Comparison of ENCODE assay signal across 8 cellular contexts in genomic region chrX:64975491-64975890, GRCh38. TPM values are rescaled to one million over a fixed set of nuclear protein-coding genes. Genes with fewer than 3 reads are reported as not detected.
A peak's percentile ranks its signal among the peaks of the same experiment; 100 is the strongest.
DNase-seq lines count a peak whose midpoint lies in the region; ATAC-seq and TF ChIP-seq lines count a peak whose summit lies in the region.

No MANE protein-coding gene starts in this region.

- ATAC-seq in GM21825 (IDR thresholded peaks at IDR 0.05; ENCODE audit: unreplicated experiment): peak; percentile 35

- POLR2A ChIA-PET in A673 (lab: Charles Lee; ENCODE audit: low non-redundant PET): no interaction called here

- peaks cover 5% of the 10 kb centered on the region for H3K9me3 ChIP-seq in iPS-15b (ENCODE audit: control insufficient read depth, insufficient read depth, low read length)
- H3K9me3 ChIP-seq in A673 (ENCODE audit: low read depth, low read length, poor library complexity, severe bottlenecking): peaks cover 9% of the 10 kb centered on the region

- peak; percentile 26 for DNase-seq in AG20443 (ENCODE audit: low spot score)
- DNase-seq in RPMI7951 (ENCODE audit: low read depth): peak; percentile 40
- DNase-seq in astrocyte of the hippocampus (ENCODE audit: low read depth, low spot score): peak; percentile 44
- no peak for DNase-seq in retinal pigment epithelial cell (ENCODE audit: low read depth)
- no peak for DNase-seq in A673 (ENCODE audit: low spot score)
- no peak for DNase-seq in amniotic stem cell (lab: John Stamatoyannopoulos, UW)

- CTCF ChIA-PET in A673 (lab: Charles Lee): no interaction called here

- no TSS peak for BruUV-seq in A673 (replicated peaks; lab: Mats Ljungman, UMichigan)

- H3K4me3 ChIP-seq in iPS-15b (ENCODE audit: low read depth, low read length): peak overlapping the region; percentile 77
- peak overlapping the region; percentile 74 for H3K4me3 ChIP-seq in retinal pigment epithelial cell (ENCODE audit: low read length)
- H3K4me3 ChIP-seq in A673 (ENCODE audit: low read depth, low read length, poor library complexity, severe bottlenecking): no peak overlapping the region

- H3K9ac ChIP-seq in iPS-15b (ENCODE audit: low read depth, low read length): peak overlapping the region; percentile 26

- H3K27ac ChIP-seq in A673 (ENCODE audit: low read depth, low read length, poor library complexity, severe bottlenecking): no peak overlapping the region

- H3K4me1 ChIP-seq in iPS-15b (ENCODE audit: control insufficient read depth, insufficient read depth, low read length) (no peaks in the 10 kb centered on the region), A673 (ENCODE audit: insufficient read depth, low read length, poor library complexity, severe bottlenecking) (no peaks in the 10 kb centered on the region)

- no peaks in the 10 kb centered on the region for H3K36me3 ChIP-seq in iPS-15b (ENCODE audit: control insufficient read depth, insufficient read depth, low read length)
- no peaks in the 10 kb centered on the region for H3K36me3 ChIP-seq in A673 (ENCODE audit: insufficient read depth, low read length, poor library complexity, severe bottlenecking)

- no peak for TF ChIP-seq CTCF in retinal pigment epithelial cell (conservative IDR thresholded peaks at IDR 0.05; ENCODE audit: low read depth, low read length)
- no peak for TF ChIP-seq CTCF in A673 (conservative IDR thresholded peaks at IDR 0.05; ENCODE audit: low read depth, low read length)

- no peaks in the 10 kb centered on the region for H3K27me3 ChIP-seq in iPS-15b (ENCODE audit: control insufficient read depth, insufficient read depth, low read length)
- no peaks in the 10 kb centered on the region for H3K27me3 ChIP-seq in A673 (replicated peaks; ENCODE audit: insufficient read depth, low read depth, low read length, poor library complexity)

- intact Hi-C loops in A673 (cut with micrococcal nuclease; ENCODE audit: unreplicated experiment): no loop called here

RNA-seq across cellular contexts. Expression of gene ZC4H2, which starts 0.8 kb away (rescaled TPM):
- total RNA-seq in RPMI7951 (2014; rRNA removed; shearing (Covaris generic)): 14.2 and 21.3 TPM in 2 replicates
- total RNA-seq in A673 (2021): not detected in 2 replicates

RNA-seq across cellular contexts. Expression of gene ZC3H12B, which starts 59.1 kb away (rescaled TPM):
- total RNA-seq in RPMI7951 (2014; rRNA removed; shearing (Covaris generic)): 0.12 and 0.29 TPM in 2 replicates
- not detected in 2 replicates for total RNA-seq in A673 (2021)

Comparison
In these comparisons a context has a peak if more than half of its experiments do, and no peak if none do; other contexts are left out.
1. DNase-seq: peak in AG20443 (single experiment), RPMI7951 (single experiment) and astrocyte of the hippocampus (single experiment); none in retinal pigment epithelial cell (single experiment), A673 (single experiment) and amniotic stem cell (single experiment).
2. RNA of gene ZC4H2, which starts 0.8 kb away (total RNA-seq): 14.2 to 21.3 TPM in RPMI7951; not detected in A673; every median in the first group is over 10 times any median in the second.